In the genomic region with DNA sequence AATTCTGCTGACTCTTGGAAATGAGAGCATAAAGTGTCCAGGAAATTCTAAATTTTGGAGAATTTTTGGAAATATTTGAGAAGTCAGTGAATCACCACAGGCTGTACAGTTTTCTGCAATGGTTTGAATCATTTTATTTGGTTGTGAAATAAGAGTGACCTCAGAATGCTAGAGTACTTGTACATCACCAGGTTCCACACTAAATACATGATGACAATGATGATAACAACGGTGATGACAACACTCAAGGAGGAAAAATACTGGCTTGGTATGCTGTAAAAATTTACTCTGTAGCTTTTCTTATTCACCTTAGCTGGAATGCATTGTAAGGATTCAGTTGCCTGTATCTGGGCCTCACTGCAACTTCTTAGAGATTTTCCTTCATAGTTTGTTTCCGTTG, we compare ENCODE assay signal across 27 cellular contexts. TPM values are rescaled to one million over a fixed set of nuclear protein-coding genes. Genes with fewer than 3 reads are reported as not detected.
"Had no signal": no experiment of that assay in that cellular context is flagged by ENCODE, and none has a peak within 500 bp of the region (broad histone marks: within the 10 kb centered on the region; RNA-seq: fewer than 3 reads in every experiment).

No MANE protein-coding gene starts in this region.

- ATAC-seq: gastrocnemius medialis; sciatic nerve; stimulated activated effector memory CD8-positive, alpha-beta T cell treated with anti-CD3 and anti-CD28 coated beads, Interleukin-12 subunit alpha, Interleukin-12 subunit beta, amount 100 ng/mL, for 72 hours; stimulated activated naive CD8-positive, alpha-beta T cell treated with anti-CD3 and anti-CD28 coated beads, Interleukin-15, Interleukin-2, amounts not matched to agents 100 U/mL and 50 U/mL, for 24 hours had no signal

- H3K79me2 ChIP-seq: parathyroid adenoma had no signal

- H3K27ac ChIP-seq: colonic mucosa, esophagus squamous epithelium, gastrocnemius medialis, neural progenitor cell, parathyroid adenoma, thoracic aorta, transverse colon had no signal

- H3K4me2 ChIP-seq: neural progenitor cell, smooth muscle cell had no signal

- FAIRE-seq: keratinocyte had no signal

- H3K4me3 ChIP-seq: colonic mucosa, esophagus squamous epithelium, gastrocnemius medialis, lung, neural progenitor cell, smooth muscle cell, thoracic aorta, transverse colon had no signal

- H3K9ac ChIP-seq: neural progenitor cell, parathyroid adenoma had no signal

- H3K9me3 ChIP-seq: colonic mucosa, gastrocnemius medialis, transverse colon had no signal

- H2AFZ ChIP-seq: neural progenitor cell, parathyroid adenoma had no signal

- DNase-seq: colonic mucosa; effector CD8-positive, alpha-beta T cell; endodermal cell; esophagus squamous epithelium; foreskin fibroblast; gastrocnemius medialis; head of caudate nucleus; stimulated activated CD4-positive, alpha-beta T cell treated with anti-CD3 and anti-CD28 coated beads, Interleukin-12 subunit alpha, Interleukin-12 subunit beta, amount 100 ng/mL, for 4 hours; stimulated activated CD4-positive, alpha-beta T cell treated with anti-CD3 and anti-CD28 coated beads, Interleukin-1b, Interleukin-23, amount 100 ng/mL, for 48 hours; stimulated activated CD4-positive, alpha-beta T cell treated with anti-CD3 and anti-CD28 coated beads, Interleukin-4, amount 100 ng/mL, for 24 hours; stimulated activated naive CD8-positive, alpha-beta T cell treated with anti-CD3 and anti-CD28 coated beads, Interleukin-15, Interleukin-2, amounts not matched to agents 100 U/mL and 50 U/mL, for 24 hours; substantia nigra; transverse colon had no signal

- H3K27me3 ChIP-seq: colonic mucosa, esophagus squamous epithelium, gastrocnemius medialis, neural progenitor cell, transverse colon had no signal

- H3K4me1 ChIP-seq: colonic mucosa, esophagus squamous epithelium, gastrocnemius medialis, neural progenitor cell, parathyroid adenoma, transverse colon had no signal

- H3K36me3 ChIP-seq: colonic mucosa, esophagus squamous epithelium, gastrocnemius medialis, thoracic aorta, transverse colon had no signal

RNA-seq across cellular contexts. Expression of a gene that starts 30.4 kb away (rescaled TPM):
- total RNA-seq: chondrocyte, colonic mucosa, epithelial cell of proximal tubule, esophagus squamous epithelium, gastrocnemius medialis, glomerular endothelial cell, osteoblast, thoracic aorta, transverse colon, urinary bladder had no signal
- polyA plus RNA-seq: keratinocyte, liver, urinary bladder had no signal
